In genomic region chr7:143902588-143902899, GRCh38 we compare ENCODE assay signal across 9 cellular contexts. TPM values are rescaled to one million over a fixed set of nuclear protein-coding genes. Genes with fewer than 3 reads are reported as not detected.
DNase-seq lines count a peak whose midpoint lies in the region; ATAC-seq and TF ChIP-seq lines count a peak whose summit lies in the region.
"Not testable (repeated sequence)": the region's sequence is repeated elsewhere in the genome, so short reads cannot be mapped to it uniquely, and the experiment has no call there.
"Had no signal": no experiment of that assay in that cellular context is flagged by ENCODE, and none has a peak within 500 bp of the region (broad histone marks: within the 10 kb centered on the region; RNA-seq: fewer than 3 reads in every experiment).

No MANE protein-coding gene starts in this region.

- H3T11ph ChIP-seq in H9 (ENCODE audit: low read length): not testable (repeated sequence)

- not testable (repeated sequence) for H3K4me1 ChIP-seq in H9 (ENCODE audit: insufficient read depth, low read length)
- H3K4me1 ChIP-seq in hepatocyte (ENCODE audit: insufficient read depth): peaks cover 30% of the 10 kb centered on the region

- H3K4ac ChIP-seq in H9 (ENCODE audit: low read depth, low read length): not testable (repeated sequence)

- not testable (repeated sequence) for H2BK12ac ChIP-seq in H9 (ENCODE audit: insufficient read length, low read depth, low read length)

- H3K9me3 ChIP-seq in H9 (ENCODE audit: control insufficient read depth, low read depth, low read length); hepatocyte (ENCODE audit: low read depth): not testable (repeated sequence)

- peak; percentile 69 for DNase-seq in H9
- not testable (repeated sequence) for DNase-seq in RWPE1 (ENCODE audit: low spot score); chondrocyte (ENCODE audit: low spot score); hepatocyte (ENCODE audit: low spot score)
- peak; percentile 31 to 40 for DNase-seq in activated T-cell treated with anti-CD3 and anti-CD28 coated beads, Interleukin-2, amount 50 U/mL, for 48 hours

- not testable (repeated sequence) for H3K9ac ChIP-seq in H9 (ENCODE audit: extremely low read depth, insufficient read length, low read length)

- no CpG with 5 or more reads among the region's 9 CpGs for WGBS in H9 (ENCODE audit: extremely low coverage, insufficient read length, low lambda C conversion rate)
- WGBS in hepatocyte (ENCODE audit: low lambda C conversion rate, missing lambda C conversion rate): 94% methylated on average over 9 of the region's 9 CpGs

- peak overlapping the region in 1 of 2 experiments; percentile 11; a peak in 1 of 5 replicates for H3K4me3 Mint-ChIP-seq in H9
- H3K4me3 Mint-ChIP-seq in chondrocyte (ENCODE audit: unreplicated experiment); stimulated activated memory B cell treated with anti-CD40 and anti-IgM and Interleukin-4, amounts not matched to agents 10 μg/mL and 1 μg/mL and 100 μg/mL, for 72 hours: not testable (repeated sequence)
- H3K4me3 Mint-ChIP-seq in nephron: peak overlapping the region in 2 of 3 experiments; percentile 29 to 55

- H3K4me2 ChIP-seq in H9 (ENCODE audit: insufficient read depth, insufficient read length, low read length): not testable (repeated sequence)
- H3K4me2 ChIP-seq in hepatocyte: peak overlapping the region; percentile 27

- H3K27ac Mint-ChIP-seq in H9 (0 out of 7 replicates have a peak overlapping the region, but pooled peaks of 1 of the 3 experiments have one; percentile 45), chondrocyte (ENCODE audit: unreplicated experiment) (peak overlapping the region; percentile 68), nephron (peak overlapping the region in 1 of 3 experiments; percentile 94)
- H3K27ac Mint-ChIP-seq in stimulated activated memory B cell treated with anti-CD40 and anti-IgM and Interleukin-4, amounts not matched to agents 10 μg/mL and 1 μg/mL and 100 μg/mL, for 72 hours: peak overlapping the region; percentile 87

- H3K56ac ChIP-seq in H9 (ENCODE audit: insufficient read length, low read depth, low read length): not testable (repeated sequence)

- H4K91ac ChIP-seq in H9 (ENCODE audit: insufficient read length, low read depth, low read length): not testable (repeated sequence)

- CTCF ChIA-PET in RWPE1 (lab: Yijun Ruan, JAX): not testable (repeated sequence)

- H4K8ac ChIP-seq in H9 (replicated peaks; ENCODE audit: insufficient read length, low read depth, low read length): not testable (repeated sequence)

- H3K27me3 Mint-ChIP-seq in H9 (ENCODE audit: low read depth); chondrocyte (ENCODE audit: low read depth); nephron (ENCODE audit: low read depth); stimulated activated memory B cell treated with anti-CD40 and anti-IgM and Interleukin-4, amounts not matched to agents 10 μg/mL and 1 μg/mL and 100 μg/mL, for 72 hours: not testable (repeated sequence)

- not testable (repeated sequence) for H3K27me3 ChIP-seq in H9 (ENCODE audit: insufficient read depth, low read length); hepatocyte

- not testable (repeated sequence) for H3K36me3 Mint-ChIP-seq in H9 (ENCODE audit: insufficient read depth in 1 of 3, low read depth in 3 of 3); chondrocyte (ENCODE audit: low read depth); nephron (ENCODE audit: low read depth); stimulated activated memory B cell treated with anti-CD40 and anti-IgM and Interleukin-4, amounts not matched to agents 10 μg/mL and 1 μg/mL and 100 μg/mL, for 72 hours

- not testable (repeated sequence) for H2BK120ac ChIP-seq in H9 (ENCODE audit: low read depth, low read length, poor library complexity, severe bottlenecking)

- H3K27ac ChIP-seq in H9 (ENCODE audit: insufficient read length, low read depth, low read length): not testable (repeated sequence)
- H3K27ac ChIP-seq in RWPE1 (peak overlapping the region; percentile 97), hepatocyte (peak overlapping the region; percentile 97)

- POLR2A ChIA-PET in RWPE1 (lab: Yijun Ruan, JAX; ENCODE audit: low non-redundant PET): not testable (repeated sequence)

- not testable (repeated sequence) for H3K14ac ChIP-seq in H9 (ENCODE audit: insufficient read depth, low read length)

- H3K79me2 ChIP-seq in H9 (ENCODE audit: insufficient read depth, low read length) (peaks cover 16% of the 10 kb centered on the region; the same call in 1 of the 2 replicates), hepatocyte (peaks cover 35% of the 10 kb centered on the region)

- H3K9me2 ChIP-seq in hepatocyte (replicated peaks; ENCODE audit: insufficient read depth): not testable (repeated sequence)

- H2AK5ac ChIP-seq in H9 (ENCODE audit: insufficient read length, low read length): not testable (repeated sequence)

- not testable (repeated sequence) for H3K79me1 ChIP-seq in H9 (ENCODE audit: insufficient read depth, low read depth, low read length, poor library complexity, severe bottlenecking)

- not testable (repeated sequence) for H3K23me2 ChIP-seq in H9 (ENCODE audit: insufficient read length, low read depth, low read length, poor library complexity, severe bottlenecking)

- not testable (repeated sequence) for TF ChIP-seq CTCF in H9 (conservative IDR thresholded peaks at IDR 0.05); RWPE1 (conservative IDR thresholded peaks at IDR 0.05; ENCODE audit: low read depth); chondrocyte (IDR thresholded peaks at IDR 0.05); hepatocyte (IDR thresholded peaks at IDR 0.05; ENCODE audit: poor library complexity); nephron (IDR thresholded peaks at IDR 0.05; ENCODE audit: unreplicated experiment in 3 of 3)

- not testable (repeated sequence) for ATAC-seq in stimulated activated memory B cell treated with anti-CD40 and anti-IgM and Interleukin-4, amounts not matched to agents 10 μg/mL and 1 μg/mL and 100 μg/mL, for 72 hours

- H2BK15ac ChIP-seq in H9 (ENCODE audit: low read depth, low read length): not testable (repeated sequence)

- H4K20me1 ChIP-seq in H9 (ENCODE audit: control insufficient read depth, insufficient read depth, insufficient read length): not testable (repeated sequence)
- H4K20me1 ChIP-seq in hepatocyte (ENCODE audit: insufficient read depth, poor library complexity, severe bottlenecking): peaks cover 12% of the 10 kb centered on the region

- not testable (repeated sequence) for H3K18ac ChIP-seq in H9 (ENCODE audit: insufficient read length, low read depth, low read length)

- H2AFZ ChIP-seq in H9 (ENCODE audit: low read length); hepatocyte: not testable (repeated sequence)

- not testable (repeated sequence) for H2BK20ac ChIP-seq in H9 (ENCODE audit: low read depth, low read length, poor library complexity, severe bottlenecking)

- H3K9me3 Mint-ChIP-seq in H9; chondrocyte (ENCODE audit: low read depth); nephron; stimulated activated memory B cell treated with anti-CD40 and anti-IgM and Interleukin-4, amounts not matched to agents 10 μg/mL and 1 μg/mL and 100 μg/mL, for 72 hours: not testable (repeated sequence)

- not testable (repeated sequence) for H4K5ac ChIP-seq in H9 (ENCODE audit: insufficient read length, low read depth, low read length)

- H3K4me3 ChIP-seq in hepatocyte: not testable (repeated sequence)

- not testable (repeated sequence) for H3K36me3 ChIP-seq in hepatocyte (replicated peaks; ENCODE audit: insufficient read depth, low read depth)

- H2BK5ac ChIP-seq in H9 (ENCODE audit: insufficient read length, low read length): not testable (repeated sequence)

- H3K23ac ChIP-seq in H9 (ENCODE audit: insufficient read length, low read depth, low read length): not testable (repeated sequence)

- peaks cover 69 to 71% of the 10 kb centered on the region in 2 experiments for H3K4me1 Mint-ChIP-seq in H9
- peaks cover 35% of the 10 kb centered on the region for H3K4me1 Mint-ChIP-seq in chondrocyte (ENCODE audit: low read depth)
- H3K4me1 Mint-ChIP-seq in nephron: peaks cover 56% of the 10 kb centered on the region
- H3K4me1 Mint-ChIP-seq in stimulated activated memory B cell treated with anti-CD40 and anti-IgM and Interleukin-4, amounts not matched to agents 10 μg/mL and 1 μg/mL and 100 μg/mL, for 72 hours: peaks cover 30% of the 10 kb centered on the region

RNA-seq across cellular contexts. Expression of gene TCAF1, which starts 0.6 kb away (rescaled TPM):
- total RNA-seq in H9 (2021): 43.9 and 46.8 TPM in 2 replicates
- total RNA-seq in chondrocyte: 106 to 127 TPM (median 109 TPM) in 3 replicates
- total RNA-seq in hepatocyte: 118 and 121 TPM in 2 replicates
- 57.4 and 59.6 TPM in 2 replicates for polyA plus RNA-seq in hepatocyte

RNA-seq across cellular contexts. Expression of gene OR2F2, which starts 32.5 kb away (rescaled TPM):
- total RNA-seq in H9 (2021) (not detected in 2 replicates), chondrocyte (not detected in 3 replicates), hepatocyte (not detected in 2 replicates)
- polyA plus RNA-seq in hepatocyte: not detected in 2 replicates
- total RNA-seq: aorta, H1 had no signal
- polyA plus RNA-seq: aorta, H1 had no signal

RNA-seq across cellular contexts. Expression of gene OR2F1, which starts 52.1 kb away (rescaled TPM):
- total RNA-seq in H9 (2021) (not detected in 2 replicates), chondrocyte (not detected in 3 replicates), hepatocyte (0.04 TPM in 1 of 2 replicates, not detected in the other)
- not detected in 2 replicates for polyA plus RNA-seq in hepatocyte
- total RNA-seq: aorta had no signal
- polyA plus RNA-seq: aorta, H1 had no signal
